ENCODE assay signal across 8 cellular contexts in genomic region chr19:49677901-49678674, GRCh38. TPM values are rescaled to one million over a fixed set of nuclear protein-coding genes. Genes with fewer than 3 reads are reported as not detected.
A peak's percentile ranks its signal among the peaks of the same experiment; 100 is the strongest.
DNase-seq lines count a peak whose midpoint lies in the region; ATAC-seq lines count a peak whose summit lies in the region.

No MANE protein-coding gene starts in this region.

- peak overlapping the region; percentile 99 for H3K9ac ChIP-seq in mesendoderm (ENCODE audit: low read length)

- peak overlapping the region; percentile 98 for H3K4me3 Mint-ChIP-seq in activated CD4-positive, alpha-beta memory T cell treated with anti-CD3 and anti-CD28 coated beads for 36 hours

- H3K79me1 ChIP-seq in mesendoderm (ENCODE audit: low read length) = peaks cover 13% of the 10 kb centered on the region

- H3K4me1 Mint-ChIP-seq in activated CD4-positive, alpha-beta memory T cell treated with anti-CD3 and anti-CD28 coated beads for 36 hours (ENCODE audit: low read depth) = peaks cover 43% of the 10 kb centered on the region

- no peaks in the 10 kb centered on the region for H3K27me3 ChIP-seq in ectodermal cell (ENCODE audit: control insufficient read depth, insufficient read depth, low read length, poor library complexity, severe bottlenecking)
- H3K27me3 ChIP-seq in mesendoderm (ENCODE audit: insufficient read depth, low read length, poor library complexity) = no peaks in the 10 kb centered on the region

- H3K79me2 ChIP-seq in mesendoderm (ENCODE audit: control insufficient read depth, insufficient read depth, low read length) = peaks cover 45% of the 10 kb centered on the region

- H3K9me3 ChIP-seq in ectodermal cell (ENCODE audit: control insufficient read depth, low read length) = no peaks in the 10 kb centered on the region

- peak overlapping the region; percentile 99 for H3K56ac ChIP-seq in mesendoderm (ENCODE audit: low read length)

- peaks cover 17% of the 10 kb centered on the region for H3K36me3 ChIP-seq in ectodermal cell (ENCODE audit: control insufficient read depth, insufficient read depth, low read length)
- H3K36me3 ChIP-seq in mesendoderm (ENCODE audit: control insufficient read depth, insufficient read depth, low read length) = peaks cover 12% of the 10 kb centered on the region

- H3K36me3 Mint-ChIP-seq in activated CD4-positive, alpha-beta memory T cell treated with anti-CD3 and anti-CD28 coated beads for 36 hours = peaks cover 16% of the 10 kb centered on the region

- no peak overlapping the region for H2BK15ac ChIP-seq in mesendoderm (replicated peaks; ENCODE audit: low read depth)

- no peak overlapping the region for H4K8ac ChIP-seq in mesendoderm (ENCODE audit: low read depth, low read length)

- peak overlapping the region; percentile 78 for H3K4me3 ChIP-seq in ectodermal cell (ENCODE audit: insufficient read depth, low read depth, low read length)
- peak overlapping the region; percentile 89 for H3K4me3 ChIP-seq in mesendoderm (ENCODE audit: low read length)

- no peak overlapping the region for H3K23ac ChIP-seq in mesendoderm (ENCODE audit: low read length)

- 4 to 5% methylated on average over 21 of the region's 21 CpGs for WGBS in ectodermal cell, 2 experiments
- WGBS in mesendoderm (ENCODE audit: extremely low coverage, insufficient coverage, low lambda C conversion rate) = no CpG with 5 or more reads among the region's 21 CpGs

- peak overlapping the region; percentile 97 for H3K4me2 ChIP-seq in mesendoderm (ENCODE audit: low read length)

- peak; percentile 50 for DNase-seq in AG08395 (ENCODE audit: low spot score)
- DNase-seq in NCI-H524 treated with DMSO at 0.1 percent for 48 hours (lab: John Stamatoyannopoulos, UW) = peak; percentile 24
- peak; percentile 89 for DNase-seq in activated CD4-positive, alpha-beta memory T cell treated with anti-CD3 and anti-CD28 coated beads for 36 hours
- peak; percentile 95 for DNase-seq in mesendoderm
- DNase-seq in stimulated activated CD8-positive, alpha-beta memory T cell treated with anti-CD3 and anti-CD28 coated beads, Interleukin-2, amount 100 ng/mL, for 1 hour (ENCODE audit: low read depth in 2 of 2) = peak; percentile 43 to 76

- no peak overlapping the region for H2AK5ac ChIP-seq in mesendoderm (ENCODE audit: low read length)

- H4K5ac ChIP-seq in mesendoderm (ENCODE audit: low read length) = no peak overlapping the region

- CTCF ChIA-PET in activated CD4-positive, alpha-beta memory T cell treated with anti-CD3 and anti-CD28 coated beads for 36 hours (lab: Charles Lee) = interaction anchor here (0.6 to 5.2 kb wide), 14 partner anchors 13 to 1003 kb away, joined by 3 to 31 read pairs (median 4); partner anchors contain the start of genes BCL2L12, GYS1, IRF3 and RCN3

- H2BK5ac ChIP-seq in mesendoderm (ENCODE audit: low read length) = peak overlapping the region; percentile 92

- POLR2A ChIA-PET in activated CD4-positive, alpha-beta memory T cell treated with anti-CD3 and anti-CD28 coated beads for 36 hours (lab: Charles Lee) = interaction anchor here (0.8 to 5.6 kb wide), 10 partner anchors 12 to 182 kb away, joined by 3 to 48 read pairs (median 6); partner anchors contain the start of genes ADM5, BCL2L12, CPT1C and FUZ

- H3K4me1 ChIP-seq in ectodermal cell (ENCODE audit: control insufficient read depth, insufficient read depth, low read length) (peaks cover 20% of the 10 kb centered on the region), mesendoderm (ENCODE audit: control insufficient read depth, low read depth, low read length) (peaks cover 8% of the 10 kb centered on the region)

- no peaks in the 10 kb centered on the region for H3K27me3 Mint-ChIP-seq in activated CD4-positive, alpha-beta memory T cell treated with anti-CD3 and anti-CD28 coated beads for 36 hours

- ATAC-seq in GM21723 (IDR thresholded peaks at IDR 0.05; ENCODE audit: unreplicated experiment) = peak; percentile 22
- no peak for ATAC-seq in GM18873 (IDR thresholded peaks at IDR 0.05; ENCODE audit: low FRiP score, unreplicated experiment)

- peak overlapping the region; percentile 96 for H3K4ac ChIP-seq in mesendoderm (ENCODE audit: low read depth, low read length)

- no peaks in the 10 kb centered on the region for H3K9me3 Mint-ChIP-seq in activated CD4-positive, alpha-beta memory T cell treated with anti-CD3 and anti-CD28 coated beads for 36 hours

- intact Hi-C loops in activated CD4-positive, alpha-beta memory T cell treated with anti-CD3 and anti-CD28 coated beads for 36 hours (cut with micrococcal nuclease) = loop anchor here (1.0 to 5.0 kb wide), 8 partner anchors 109 to 649 kb away; partner anchors contain the start of genes AKT1S1, ALDH16A1, KCNC3 and RPS11

- H2BK120ac ChIP-seq in mesendoderm (ENCODE audit: low read depth, low read length) = no peak overlapping the region

- peak overlapping the region; percentile 82 for H3K18ac ChIP-seq in mesendoderm (ENCODE audit: low read length)

- H3K27ac ChIP-seq in ectodermal cell (ENCODE audit: insufficient read depth, low read depth, low read length, poor library complexity, severe bottlenecking) (peak overlapping the region; percentile 93), mesendoderm (ENCODE audit: low read depth, low read length) (peak overlapping the region; percentile 90)

- H3K27ac Mint-ChIP-seq in activated CD4-positive, alpha-beta memory T cell treated with anti-CD3 and anti-CD28 coated beads for 36 hours = peak overlapping the region; percentile 96

RNA-seq across cellular contexts. Expression of gene PRMT1, which starts 1.0 kb away (rescaled TPM):
- total RNA-seq in activated CD4-positive, alpha-beta memory T cell treated with anti-CD3 and anti-CD28 coated beads for 36 hours = 100 to 1,000 TPM; 315 to 325 TPM
- 541 TPM for polyA plus RNA-seq in ectodermal cell (2013, experiment 1 of 4)
- polyA plus RNA-seq in ectodermal cell (2013, experiment 2 of 4) = 508 TPM
- polyA plus RNA-seq in ectodermal cell (2013, experiment 3 of 4) = 488 TPM
- polyA plus RNA-seq in ectodermal cell (2013, experiment 4 of 4) = 532 TPM
- polyA plus RNA-seq in mesendoderm (2013, experiment 1 of 2) = 427 TPM
- 426 TPM for polyA plus RNA-seq in mesendoderm (2013, experiment 2 of 2)

RNA-seq across cellular contexts. Expression of gene ADM5, which starts 11.3 kb away (rescaled TPM):
- 1 to 10 TPM; 2.9 to 3.0 TPM for total RNA-seq in activated CD4-positive, alpha-beta memory T cell treated with anti-CD3 and anti-CD28 coated beads for 36 hours
- 11.4 TPM for polyA plus RNA-seq in ectodermal cell (2013, experiment 1 of 4)
- polyA plus RNA-seq in ectodermal cell (2013, experiment 2 of 4) = 8.3 TPM
- polyA plus RNA-seq in ectodermal cell (2013, experiment 3 of 4) = 6.7 TPM
- 6.9 TPM for polyA plus RNA-seq in ectodermal cell (2013, experiment 4 of 4)
- polyA plus RNA-seq in mesendoderm (2013, experiment 1 of 2) = 5.8 TPM
- 5.4 TPM for polyA plus RNA-seq in mesendoderm (2013, experiment 2 of 2)

RNA-seq across cellular contexts. Expression of gene BCL2L12, which starts 12.4 kb away (rescaled TPM):
- total RNA-seq in activated CD4-positive, alpha-beta memory T cell treated with anti-CD3 and anti-CD28 coated beads for 36 hours = 10 to 100 TPM; 87.2 to 89.1 TPM
- polyA plus RNA-seq in ectodermal cell (2013, experiment 1 of 4) = 111 TPM
- 104 TPM for polyA plus RNA-seq in ectodermal cell (2013, experiment 2 of 4)
- polyA plus RNA-seq in ectodermal cell (2013, experiment 3 of 4) = 111 TPM
- polyA plus RNA-seq in ectodermal cell (2013, experiment 4 of 4) = 129 TPM
- polyA plus RNA-seq in mesendoderm (2013, experiment 1 of 2) = 151 TPM
- 154 TPM for polyA plus RNA-seq in mesendoderm (2013, experiment 2 of 2)

RNA-seq across cellular contexts. Expression of gene IRF3, which starts 12.4 kb away (rescaled TPM):
- 100 to 1,000 TPM; 143 to 156 TPM for total RNA-seq in activated CD4-positive, alpha-beta memory T cell treated with anti-CD3 and anti-CD28 coated beads for 36 hours
- polyA plus RNA-seq in ectodermal cell (2013, experiment 1 of 4) = 106 TPM
- polyA plus RNA-seq in ectodermal cell (2013, experiment 2 of 4) = 108 TPM
- polyA plus RNA-seq in ectodermal cell (2013, experiment 3 of 4) = 84.3 TPM
- 78.5 TPM for polyA plus RNA-seq in ectodermal cell (2013, experiment 4 of 4)
- 94.1 TPM for polyA plus RNA-seq in mesendoderm (2013, experiment 1 of 2)
- polyA plus RNA-seq in mesendoderm (2013, experiment 2 of 2) = 90.7 TPM

RNA-seq across cellular contexts. Expression of gene CPT1C, which starts 12.8 kb away (rescaled TPM):
- 1 to 10 TPM; 1.4 to 1.6 TPM for total RNA-seq in activated CD4-positive, alpha-beta memory T cell treated with anti-CD3 and anti-CD28 coated beads for 36 hours
- 133 TPM for polyA plus RNA-seq in ectodermal cell (2013, experiment 1 of 4)
- 141 TPM for polyA plus RNA-seq in ectodermal cell (2013, experiment 2 of 4)
- polyA plus RNA-seq in ectodermal cell (2013, experiment 3 of 4) = 97.6 TPM
- 112 TPM for polyA plus RNA-seq in ectodermal cell (2013, experiment 4 of 4)
- 19.1 TPM for polyA plus RNA-seq in mesendoderm (2013, experiment 1 of 2)
- 21.9 TPM for polyA plus RNA-seq in mesendoderm (2013, experiment 2 of 2)

Comparison
In these comparisons a context has a peak if more than half of its experiments do, and no peak if none do; other contexts are left out.
1. DNase-seq: peak in every context shown above with its lines; median percentile 95 in mesendoderm; 89 in activated CD4-positive, alpha-beta memory T cell treated with anti-CD3 and anti-CD28 coated beads for 36 hours; 60 in stimulated activated CD8-positive, alpha-beta memory T cell treated with anti-CD3 and anti-CD28 coated beads, Interleukin-2, amount 100 ng/mL, for 1 hour; 50 in AG08395; 24 in NCI-H524 treated with DMSO at 0.1 percent for 48 hours.